8 cellular contexts compared by ENCODE assay signal in the genomic region with DNA sequence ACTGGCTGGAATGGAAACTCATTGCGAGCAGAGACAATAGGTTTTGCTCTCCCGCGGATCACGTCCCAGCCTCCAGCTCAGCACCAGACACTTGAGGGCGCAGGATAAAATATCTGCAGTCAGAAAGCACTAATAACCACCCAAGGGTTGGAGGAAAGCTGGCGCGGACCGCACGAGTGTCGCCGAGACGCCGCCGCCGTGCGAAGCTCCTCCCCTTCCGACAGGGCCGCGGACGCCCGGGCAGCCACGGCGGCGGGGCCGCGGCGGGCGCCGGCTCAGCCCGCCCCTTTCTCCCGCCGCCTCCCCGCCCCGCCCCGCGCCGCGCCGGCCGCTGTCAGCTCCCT. TPM values are rescaled to one million over a fixed set of nuclear protein-coding genes. Genes with fewer than 3 reads are reported as not detected.
DNase-seq lines count a peak whose midpoint lies in the region; ATAC-seq and TF ChIP-seq lines count a peak whose summit lies in the region.

Gene CMPK1, plus strand, starts transcription at position 213 of the 344 bp plus-strand sequence. CDS start 156 bp downstream, outside the sequence.

- H3K4me3 ChIP-seq in BE2C (ENCODE audit: low read depth, low read length) (peak within 1 kb of the TSS; percentile 69), choroid plexus epithelial cell (ENCODE audit: low read depth, low read length) (peak within 1 kb of the TSS; percentile 95)

- H3K9me3 ChIP-seq in BE2C, result no peaks in the 10 kb centered on the region

- H3K27me3 ChIP-seq in BE2C, result no peaks in the 10 kb centered on the region

- intact Hi-C loops in left colon (cut with DNase I, micrococcal nuclease), result no loop called here

- 0 out of 2 replicates have a peak, but pooled peaks have one; percentile 8 for TF ChIP-seq CTCF in BE2C (IDR thresholded peaks at IDR 0.05; ENCODE audit: low read depth, low read length)
- peak; percentile 34 for TF ChIP-seq CTCF in choroid plexus epithelial cell (conservative IDR thresholded peaks at IDR 0.05; ENCODE audit: low read depth, low read length)

- peak; percentile 74 for DNase-seq in BE2C
- peak; percentile 76 for DNase-seq in GM19238 (ENCODE audit: insufficient read length, low spot score)
- DNase-seq in NCI-H460 (ENCODE audit: extremely low read depth, low read depth), result peak; percentile 62
- DNase-seq in activated CD4-positive, alpha-beta T cell treated with anti-CD3 and anti-CD28 coated beads for 24 hours (ENCODE audit: low read depth in 2 of 2), result peak; percentile 60 to 67
- DNase-seq in choroid plexus epithelial cell (ENCODE audit: low read depth), result peak; percentile 82
- DNase-seq in left colon, result peak; percentile 79 to 90
- DNase-seq in stimulated activated CD4-positive, alpha-beta T cell treated with anti-CD3 and anti-CD28 coated beads, Interleukin-1b, Interleukin-23, amount 100 ng/mL, for 48 hours, result peak; percentile 79

- no peaks in the 10 kb centered on the region for H3K36me3 ChIP-seq in BE2C

- H3K4me1 ChIP-seq in BE2C, result no peaks in the 10 kb centered on the region

- ATAC-seq in HG03432 (IDR thresholded peaks at IDR 0.05; ENCODE audit: unreplicated experiment) (peak; percentile 80), left colon (peak; percentile 78)

RNA-seq across cellular contexts. Expression of gene CMPK1, which starts in this region (rescaled TPM):
- polyA plus RNA-seq in BE2C (2012; ENCODE audit: insufficient read depth, insufficient read length, low read depth), result 17.8 TPM
- 87.6 and 93.6 TPM in 2 replicates for total RNA-seq in NCI-H460 (2014; rRNA removed; shearing (Covaris generic))
- polyA plus RNA-seq in NCI-H460 (2014; cell fraction: nucleus; rRNA removed), result 58.9 and 68.8 TPM in 2 replicates
- total RNA-seq in left colon, result 100 to 1,000 TPM; 216 to 220 TPM

Comparison
In these comparisons a context has a peak if more than half of its experiments do, and no peak if none do; other contexts are left out.
1. Peak in every context shown above with its lines: DNase-seq, ATAC-seq and H3K4me3 ChIP-seq.